ENCODE assay signal across 17 cellular contexts in the genomic region with DNA sequence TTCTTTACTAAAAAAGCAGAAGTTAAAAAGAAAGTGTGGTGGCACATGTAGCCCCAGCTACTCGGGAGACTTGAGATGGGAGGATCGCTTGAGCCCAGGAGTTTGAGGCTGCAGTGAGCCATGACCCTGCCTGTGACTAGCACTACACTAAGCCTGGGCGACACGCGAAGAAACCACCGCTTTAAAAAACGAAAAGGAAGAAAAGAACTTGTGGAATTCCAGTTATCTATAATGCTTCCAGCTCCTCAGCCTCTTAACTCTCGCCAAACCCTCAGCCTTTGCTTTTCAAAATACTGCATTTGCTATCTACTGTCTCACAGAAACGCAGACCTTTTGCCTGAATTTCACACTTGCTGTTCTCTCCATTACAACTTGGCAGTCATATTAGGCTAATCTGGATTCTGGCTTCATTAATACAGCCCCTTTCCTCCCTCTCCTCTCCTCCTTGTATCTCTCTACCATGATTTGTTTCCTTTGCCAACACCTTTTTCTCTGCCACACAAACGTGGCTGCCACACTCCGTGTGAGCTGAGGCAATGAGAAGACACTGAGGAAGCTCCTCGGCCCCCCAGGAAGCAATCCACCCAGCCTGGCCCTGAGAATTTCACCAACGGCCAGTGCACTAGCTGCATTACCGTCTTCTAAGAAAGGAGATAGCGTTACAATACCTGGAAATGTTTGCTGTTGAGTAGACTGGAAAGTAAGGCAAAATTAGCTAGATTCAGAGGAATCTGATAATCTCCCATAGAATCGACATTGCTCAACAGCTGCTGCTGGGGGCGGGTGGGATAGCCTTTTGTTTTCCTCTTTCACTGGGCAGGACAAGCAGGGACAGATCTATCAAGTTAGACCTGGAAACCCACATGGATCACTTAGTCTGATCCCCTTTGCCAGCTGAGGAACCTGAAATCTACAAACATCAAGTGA. TPM values are rescaled to one million over a fixed set of nuclear protein-coding genes. Genes with fewer than 3 reads are reported as not detected.
DNase-seq lines count a peak whose midpoint lies in the region; ATAC-seq, FAIRE-seq and TF ChIP-seq lines count a peak whose summit lies in the region.
"Had no signal": no experiment of that assay in that cellular context is flagged by ENCODE, and none has a peak within 500 bp of the region (broad histone marks: within the 10 kb centered on the region; RNA-seq: fewer than 3 reads in every experiment).

No MANE protein-coding gene starts in this region.

- peak; percentile 47 for ATAC-seq in stimulated activated memory B cell treated with anti-CD40 and anti-IgM and Interleukin-4, amounts not matched to agents 10 μg/mL and 1 μg/mL and 100 μg/mL, for 72 hours
- ATAC-seq in HG03521 (IDR thresholded peaks at IDR 0.05; ENCODE audit: unreplicated experiment) (no peak), GM21576 (IDR thresholded peaks at IDR 0.05; ENCODE audit: unreplicated experiment) (no peak)

- H3K4me3 ChIP-seq in small intestine (ENCODE audit: low read depth in 1 of 2, low read length in 2 of 2), result no peak overlapping the region

- H3K27ac Mint-ChIP-seq in brain, result peak overlapping the region in 4 of 5 experiments; percentile 23 to 86 (median 37)
- no peak overlapping the region for H3K27ac Mint-ChIP-seq in stimulated activated memory B cell treated with anti-CD40 and anti-IgM and Interleukin-4, amounts not matched to agents 10 μg/mL and 1 μg/mL and 100 μg/mL, for 72 hours
- H3K27ac Mint-ChIP-seq: stimulated activated naive CD8-positive, alpha-beta T cell treated with anti-CD3 and anti-CD28 coated beads, Interleukin-15, Interleukin-2, amounts not matched to agents 100 ng/mL and 50 ng/mL, for 24 hours; T-helper 2 cell treated with Interferon-gamma antibody and Interleukin-4, amounts not matched to agents 5 μg/mL and 100 μg/mL, for 36 hours had no signal

- peaks cover 3 to 4% of the 10 kb centered on the region in 2 donors for H3K36me3 ChIP-seq in small intestine (ENCODE audit: control insufficient read depth in 2 of 2, insufficient read depth in 2 of 2, low read length in 2 of 2)

- WGBS in small intestine, 3 donors, result 71 to 81% (median 79%) methylated on average over 17 of the region's 17 CpGs

- H3K4me1 ChIP-seq in small intestine (ENCODE audit: control insufficient read depth in 2 of 2, insufficient read depth in 1 of 2, low read depth in 1 of 2, low read length in 1 of 2), result peaks cover 0 to 2% of the 10 kb centered on the region in 2 donors

- TF ChIP-seq CTCF in brain (conservative IDR thresholded peaks at IDR 0.05), result no peak

- no peak for FAIRE-seq in small intestine (lab: Jason Lieb, UNC)
- FAIRE-seq: D721Med, frontal cortex, GM19239 had no signal

- peaks cover 55% of the 10 kb centered on the region for H3K4me1 Mint-ChIP-seq in brain
- H3K4me1 Mint-ChIP-seq in stimulated activated memory B cell treated with anti-CD40 and anti-IgM and Interleukin-4, amounts not matched to agents 10 μg/mL and 1 μg/mL and 100 μg/mL, for 72 hours, result peaks cover 12% of the 10 kb centered on the region

- H3K4me3 Mint-ChIP-seq in brain, result peak overlapping the region in 1 of 5 experiments; percentile 7
- H3K4me3 Mint-ChIP-seq in stimulated activated memory B cell treated with anti-CD40 and anti-IgM and Interleukin-4, amounts not matched to agents 10 μg/mL and 1 μg/mL and 100 μg/mL, for 72 hours, result no peak overlapping the region
- H3K4me3 Mint-ChIP-seq: stimulated activated naive CD8-positive, alpha-beta T cell treated with anti-CD3 and anti-CD28 coated beads, Interleukin-15, Interleukin-2, amounts not matched to agents 100 ng/mL and 50 ng/mL, for 24 hours; T-helper 2 cell treated with Interferon-gamma antibody and Interleukin-4, amounts not matched to agents 5 μg/mL and 100 μg/mL, for 36 hours had no signal

- H3K27me3 Mint-ChIP-seq in brain, result no peaks in the 10 kb centered on the region
- peaks cover 9% of the 10 kb centered on the region for H3K27me3 Mint-ChIP-seq in stimulated activated memory B cell treated with anti-CD40 and anti-IgM and Interleukin-4, amounts not matched to agents 10 μg/mL and 1 μg/mL and 100 μg/mL, for 72 hours
- H3K27me3 Mint-ChIP-seq: stimulated activated naive CD8-positive, alpha-beta T cell treated with anti-CD3 and anti-CD28 coated beads, Interleukin-15, Interleukin-2, amounts not matched to agents 100 ng/mL and 50 ng/mL, for 24 hours had no signal

- H3K27me3 ChIP-seq in small intestine (ENCODE audit: control insufficient read depth in 2 of 2, insufficient read depth in 2 of 2, low read length in 2 of 2), result no peaks in the 10 kb centered on the region
- H3K27me3 ChIP-seq: neutrophil had no signal

- no peak overlapping the region for H3K27ac ChIP-seq in small intestine (ENCODE audit: low read depth in 1 of 2, low read length in 1 of 2)
- H3K27ac ChIP-seq: neutrophil had no signal

- no peaks in the 10 kb centered on the region for H3K9me3 ChIP-seq in small intestine (ENCODE audit: control insufficient read depth, low read depth)
- H3K9me3 ChIP-seq: neutrophil had no signal

- DNase-seq in MV-4-11 (lab: John Stamatoyannopoulos, UW) (peak; percentile 85), hepatic stellate cell (ENCODE audit: low spot score) (peak; percentile 60), small intestine (no peak), NCI-H2227 (lab: John Stamatoyannopoulos, UW; ENCODE audit: unreplicated experiment) (no peak)
- DNase-seq: HCEC 1CT; kidney glomerular epithelial cell; stimulated activated CD4-positive, alpha-beta T cell treated with anti-CD3 and anti-CD28 coated beads, Interleukin-2, amount 100 ng/mL, for 24 hours had no signal

- H3K36me3 Mint-ChIP-seq in brain, result peaks cover 25% of the 10 kb centered on the region
- peaks cover 7% of the 10 kb centered on the region for H3K36me3 Mint-ChIP-seq in stimulated activated memory B cell treated with anti-CD40 and anti-IgM and Interleukin-4, amounts not matched to agents 10 μg/mL and 1 μg/mL and 100 μg/mL, for 72 hours

- H3K9me3 Mint-ChIP-seq in brain, result no peaks in the 10 kb centered on the region
- H3K9me3 Mint-ChIP-seq in stimulated activated memory B cell treated with anti-CD40 and anti-IgM and Interleukin-4, amounts not matched to agents 10 μg/mL and 1 μg/mL and 100 μg/mL, for 72 hours, result no peaks in the 10 kb centered on the region
- H3K9me3 Mint-ChIP-seq: stimulated activated naive CD8-positive, alpha-beta T cell treated with anti-CD3 and anti-CD28 coated beads, Interleukin-15, Interleukin-2, amounts not matched to agents 100 ng/mL and 50 ng/mL, for 24 hours; T-helper 2 cell treated with Interferon-gamma antibody and Interleukin-4, amounts not matched to agents 5 μg/mL and 100 μg/mL, for 36 hours had no signal

RNA-seq across cellular contexts. Expression of a gene that starts 37.2 kb away (rescaled TPM):
- polyA plus RNA-seq in brain (ENCODE audit: insufficient read depth, low read depth, low replicate concordance) (not detected), small intestine (not detected)

RNA-seq across cellular contexts. Expression of a gene that starts 49.8 kb away (rescaled TPM):
- polyA plus RNA-seq in brain (ENCODE audit: insufficient read depth, low read depth, low replicate concordance) (44.3 TPM), small intestine (100 to 1,000 TPM in 2 of 3 donors, 10 to 100 TPM in 1; 58.0 to 187 (median 147) TPM)

RNA-seq across cellular contexts. Expression of a gene that starts 57.5 kb away (rescaled TPM):
- polyA plus RNA-seq in brain (ENCODE audit: insufficient read depth, low read depth, low replicate concordance) (0.24 TPM), small intestine (10 to 100 TPM; 11.4 to 97.7 (median 69.4) TPM)

Comparison
In these comparisons a context has a peak if more than half of its experiments do, and no peak if none do; other contexts are left out.
1. DNase-seq: peak in MV-4-11 (single experiment) and hepatic stellate cell (single experiment); none in small intestine (single experiment) and NCI-H2227 (single experiment).
2. RNA of a gene that starts 57.5 kb away (polyA plus RNA-seq): 11.4 to 97.7 TPM in small intestine; 0.24 TPM in brain (single experiment); every median in the first group is over 10 times any median in the second.